In genomic region chr3:16506884-16507409, GRCh38 we compare ENCODE assay signal across 21 cellular contexts. TPM values are rescaled to one million over a fixed set of nuclear protein-coding genes. Genes with fewer than 3 reads are reported as not detected.
DNase-seq lines count a peak whose midpoint lies in the region; ATAC-seq and TF ChIP-seq lines count a peak whose summit lies in the region.
"Had no signal": no experiment of that assay in that cellular context is flagged by ENCODE, and none has a peak within 500 bp of the region (broad histone marks: within the 10 kb centered on the region; RNA-seq: fewer than 3 reads in every experiment).

No MANE protein-coding gene starts in this region.

- no peaks in the 10 kb centered on the region for H3K27me3 Mint-ChIP-seq in stimulated activated naive CD8-positive, alpha-beta T cell treated with anti-CD3 and anti-CD28 coated beads, Interleukin-15, Interleukin-2, amounts not matched to agents 100 ng/mL and 50 ng/mL, for 24 hours
- H3K27me3 Mint-ChIP-seq in stimulated activated naive CD8-positive, alpha-beta T cell treated with anti-CD3 and anti-CD28 coated beads, Interleukin-15, amount 100 ng/mL, for 72 hours: no peaks in the 10 kb centered on the region
- H3K27me3 Mint-ChIP-seq in central memory CD8-positive, alpha-beta T cell: no peaks in the 10 kb centered on the region
- no peaks in the 10 kb centered on the region for H3K27me3 Mint-ChIP-seq in osteocyte (ENCODE audit: unreplicated experiment)

- H3K9me3 Mint-ChIP-seq in stimulated activated naive CD8-positive, alpha-beta T cell treated with anti-CD3 and anti-CD28 coated beads, Interleukin-15, Interleukin-2, amounts not matched to agents 100 ng/mL and 50 ng/mL, for 24 hours: no peaks in the 10 kb centered on the region
- no peaks in the 10 kb centered on the region for H3K9me3 Mint-ChIP-seq in stimulated activated naive CD8-positive, alpha-beta T cell treated with anti-CD3 and anti-CD28 coated beads, Interleukin-15, amount 100 ng/mL, for 72 hours
- no peaks in the 10 kb centered on the region for H3K9me3 Mint-ChIP-seq in central memory CD8-positive, alpha-beta T cell
- no peaks in the 10 kb centered on the region for H3K9me3 Mint-ChIP-seq in osteocyte (ENCODE audit: unreplicated experiment)
- H3K9me3 Mint-ChIP-seq: HFFc6 had no signal

- no peak for TF ChIP-seq CTCF in OCI-LY1 (IDR thresholded peaks at IDR 0.05; ENCODE audit: low read length)
- TF ChIP-seq CTCF in osteocyte (IDR thresholded peaks at IDR 0.05): no peak
- TF ChIP-seq CTCF in foreskin keratinocyte (conservative IDR thresholded peaks at IDR 0.05): no peak

- ATAC-seq in stimulated activated naive CD8-positive, alpha-beta T cell treated with anti-CD3 and anti-CD28 coated beads, Interleukin-15, amount 100 ng/mL, for 72 hours: no peak
- ATAC-seq in central memory CD8-positive, alpha-beta T cell (replicated peaks; ENCODE audit: extremely low read depth, poor library complexity, severe bottlenecking): no peak
- no peak for ATAC-seq in HG02610 (IDR thresholded peaks at IDR 0.05; ENCODE audit: unreplicated experiment)
- no peak for ATAC-seq in foreskin keratinocyte
- ATAC-seq: A549, SK-N-SH treated with all-trans-retinoic acid at 6 μM for 48 hours had no signal

- peak overlapping the region; percentile 98 for H3K4me2 ChIP-seq in OCI-LY1 (ENCODE audit: low read length)
- H3K4me2 ChIP-seq: A549, KMS-11 had no signal

- H3K27ac ChIP-seq in OCI-LY1 (ENCODE audit: low read depth, low read length, poor library complexity, severe bottlenecking) (peak overlapping the region; percentile 99), subcutaneous abdominal adipose tissue (ENCODE audit: low read depth, low read length) (peak overlapping the region; percentile 91), foreskin keratinocyte (no peak overlapping the region)
- H3K27ac ChIP-seq: A549, C4-2B, KMS-11 had no signal

- no peaks in the 10 kb centered on the region for H3K9me3 ChIP-seq in OCI-LY1 (ENCODE audit: low read length)
- no peaks in the 10 kb centered on the region for H3K9me3 ChIP-seq in subcutaneous abdominal adipose tissue (ENCODE audit: control insufficient read depth in 5 of 5, low read length in 5 of 5)
- H3K9me3 ChIP-seq: A549, MG63 had no signal

- peak overlapping the region; percentile 99; the same call in 1 of the 2 replicates for H3K9ac ChIP-seq in OCI-LY1 (ENCODE audit: low read length)
- no peak overlapping the region for H3K9ac ChIP-seq in subcutaneous abdominal adipose tissue (ENCODE audit: low read length in 5 of 5)
- H3K9ac ChIP-seq: KMS-11 had no signal

- peak overlapping the region; percentile 95 for H3K4me3 ChIP-seq in OCI-LY1 (ENCODE audit: low read depth, low read length, poor library complexity, severe bottlenecking)
- no peak overlapping the region for H3K4me3 ChIP-seq in subcutaneous abdominal adipose tissue (ENCODE audit: low read depth in 1 of 5, low read length in 5 of 5)
- H3K4me3 ChIP-seq: A549, MG63 had no signal

- H3K4me1 ChIP-seq in OCI-LY1 (ENCODE audit: insufficient read depth, low read length, severe bottlenecking) (peaks cover 97% of the 10 kb centered on the region), subcutaneous abdominal adipose tissue (ENCODE audit: control insufficient read depth in 5 of 5, insufficient read depth in 5 of 5, low read length in 5 of 5) (peaks cover 9 to 74% (median 61%) of the 10 kb centered on the region in 5 donors), foreskin keratinocyte (no peaks in the 10 kb centered on the region)
- H3K4me1 ChIP-seq: A549 had no signal

- no peaks in the 10 kb centered on the region for H4K20me1 ChIP-seq in OCI-LY1 (ENCODE audit: insufficient read depth, low read length)

- H3F3A ChIP-seq in OCI-LY1 (ENCODE audit: insufficient read depth, low read length): peaks cover 6% of the 10 kb centered on the region; the same call in 1 of the 2 replicates

- H3K27ac Mint-ChIP-seq in stimulated activated naive CD8-positive, alpha-beta T cell treated with anti-CD3 and anti-CD28 coated beads, Interleukin-15, Interleukin-2, amounts not matched to agents 100 ng/mL and 50 ng/mL, for 24 hours: peak overlapping the region; percentile 71
- no peak overlapping the region for H3K27ac Mint-ChIP-seq in stimulated activated naive CD8-positive, alpha-beta T cell treated with anti-CD3 and anti-CD28 coated beads, Interleukin-15, amount 100 ng/mL, for 72 hours
- H3K27ac Mint-ChIP-seq in central memory CD8-positive, alpha-beta T cell (ENCODE audit: low read depth): peak overlapping the region; percentile 58
- no peak overlapping the region for H3K27ac Mint-ChIP-seq in osteocyte (ENCODE audit: unreplicated experiment)
- H3K27ac Mint-ChIP-seq: HFFc6 had no signal

- peaks cover 88% of the 10 kb centered on the region for H3K36me3 ChIP-seq in OCI-LY1 (ENCODE audit: insufficient read depth, low read length)
- peaks cover 0 to 13% (median 3%) of the 10 kb centered on the region in 5 donors for H3K36me3 ChIP-seq in subcutaneous abdominal adipose tissue (ENCODE audit: control insufficient read depth in 5 of 5, insufficient read depth in 5 of 5, low read length in 5 of 5)

- DNase-seq in stimulated activated naive CD8-positive, alpha-beta T cell treated with anti-CD3 and anti-CD28 coated beads, Interleukin-15, amount 100 ng/mL, for 72 hours: no peak
- no peak for DNase-seq in central memory CD8-positive, alpha-beta T cell (ENCODE audit: low spot score in 2 of 2)
- DNase-seq in osteocyte (ENCODE audit: extremely low spot score, unreplicated experiment): no peak
- DNase-seq in foreskin keratinocyte: no peak
- DNase-seq: COR-L47, DMS153, HFFc6, MG63, NCI-H1092, NCI-H2107, NCI-H226, NCI-H524 treated with DMSO at 0.1 percent for 48 hours, SHP77 treated with DMSO at 0.1 percent for 48 hours had no signal

- peaks cover 99% of the 10 kb centered on the region for H3K4me1 Mint-ChIP-seq in stimulated activated naive CD8-positive, alpha-beta T cell treated with anti-CD3 and anti-CD28 coated beads, Interleukin-15, Interleukin-2, amounts not matched to agents 100 ng/mL and 50 ng/mL, for 24 hours (ENCODE audit: low read depth)
- H3K4me1 Mint-ChIP-seq in stimulated activated naive CD8-positive, alpha-beta T cell treated with anti-CD3 and anti-CD28 coated beads, Interleukin-15, amount 100 ng/mL, for 72 hours: peaks cover 95% of the 10 kb centered on the region
- peaks cover 87% of the 10 kb centered on the region for H3K4me1 Mint-ChIP-seq in central memory CD8-positive, alpha-beta T cell
- peaks cover 50% of the 10 kb centered on the region for H3K4me1 Mint-ChIP-seq in osteocyte (ENCODE audit: unreplicated experiment)

- H3K4me3 Mint-ChIP-seq in stimulated activated naive CD8-positive, alpha-beta T cell treated with anti-CD3 and anti-CD28 coated beads, Interleukin-15, Interleukin-2, amounts not matched to agents 100 ng/mL and 50 ng/mL, for 24 hours: no peak overlapping the region
- H3K4me3 Mint-ChIP-seq in stimulated activated naive CD8-positive, alpha-beta T cell treated with anti-CD3 and anti-CD28 coated beads, Interleukin-15, amount 100 ng/mL, for 72 hours: peak overlapping the region in 1 of 2 donors; percentile 80
- no peak overlapping the region for H3K4me3 Mint-ChIP-seq in central memory CD8-positive, alpha-beta T cell
- H3K4me3 Mint-ChIP-seq in osteocyte (ENCODE audit: unreplicated experiment): no peak overlapping the region
- H3K4me3 Mint-ChIP-seq: HFFc6 had no signal

- H3K9me2 ChIP-seq in OCI-LY1 (ENCODE audit: low read depth, low read length): no peaks in the 10 kb centered on the region

- H2AFZ ChIP-seq in OCI-LY1 (ENCODE audit: low read length): no peak overlapping the region

- peaks cover 73% of the 10 kb centered on the region for H3K36me3 Mint-ChIP-seq in stimulated activated naive CD8-positive, alpha-beta T cell treated with anti-CD3 and anti-CD28 coated beads, Interleukin-15, Interleukin-2, amounts not matched to agents 100 ng/mL and 50 ng/mL, for 24 hours (ENCODE audit: low read depth)
- peaks cover 25% of the 10 kb centered on the region for H3K36me3 Mint-ChIP-seq in central memory CD8-positive, alpha-beta T cell (ENCODE audit: insufficient read depth)
- peaks cover 16% of the 10 kb centered on the region for H3K36me3 Mint-ChIP-seq in osteocyte (ENCODE audit: unreplicated experiment)

- no peaks in the 10 kb centered on the region for H3K27me3 ChIP-seq in OCI-LY1 (ENCODE audit: insufficient read depth, low read length)
- no peaks in the 10 kb centered on the region for H3K27me3 ChIP-seq in subcutaneous abdominal adipose tissue (ENCODE audit: control insufficient read depth in 5 of 5, insufficient read depth in 4 of 5, low read length in 5 of 5)
- H3K27me3 ChIP-seq in foreskin keratinocyte: no peaks in the 10 kb centered on the region
- H3K27me3 ChIP-seq: MG63 had no signal

- H3K79me2 ChIP-seq in OCI-LY1 (ENCODE audit: insufficient read depth, low read length): peaks cover 97% of the 10 kb centered on the region

RNA-seq across cellular contexts. Expression of gene RFTN1, which starts 6.6 kb away (rescaled TPM):
- total RNA-seq in osteocyte (79.6 and 84.1 TPM in 2 replicates), foreskin keratinocyte (29.3 and 33.9 TPM in 2 replicates)
- 18.5 and 19.9 TPM in 2 replicates for polyA plus RNA-seq in foreskin keratinocyte

Comparison
In these comparisons a context has a peak if more than half of its experiments do, and no peak if none do; other contexts are left out.
1. H3K27ac Mint-ChIP-seq: peak in stimulated activated naive CD8-positive, alpha-beta T cell treated with anti-CD3 and anti-CD28 coated beads, Interleukin-15, Interleukin-2, amounts not matched to agents 100 ng/mL and 50 ng/mL, for 24 hours (single experiment) and central memory CD8-positive, alpha-beta T cell (single experiment); none in stimulated activated naive CD8-positive, alpha-beta T cell treated with anti-CD3 and anti-CD28 coated beads, Interleukin-15, amount 100 ng/mL, for 72 hours (0 of 2) and osteocyte (single experiment).